ENCODE assay signal across 18 cellular contexts in the genomic region with DNA sequence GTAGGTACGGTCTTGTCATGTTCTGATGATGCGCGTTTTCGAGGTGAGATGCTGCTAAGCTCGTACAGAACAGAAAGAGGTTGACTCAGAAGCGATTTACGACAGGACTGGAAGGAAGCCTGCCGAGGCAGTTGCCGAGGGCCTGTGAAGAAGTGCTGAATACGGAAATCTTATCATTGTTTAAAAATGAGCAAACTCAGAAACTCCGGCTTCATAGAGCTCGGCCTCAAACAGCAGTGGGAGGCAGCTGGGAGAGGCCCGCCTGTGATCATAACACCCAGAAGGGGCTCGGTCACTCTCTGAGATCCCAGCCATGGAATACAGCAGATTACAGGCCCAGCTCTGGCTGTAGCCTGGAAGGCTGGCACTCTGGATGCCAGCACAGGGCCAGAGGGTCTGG.
DNase-seq lines count a peak whose midpoint lies in the region; ATAC-seq and TF ChIP-seq lines count a peak whose summit lies in the region.
"Had no signal": no experiment of that assay in that cellular context is flagged by ENCODE, and none has a peak within 500 bp of the region (broad histone marks: within the 10 kb centered on the region; RNA-seq: fewer than 3 reads in every experiment).

No MANE protein-coding gene starts in this region.

- H3K27ac ChIP-seq in coronary artery (peak overlapping the region; percentile 48 to 85), tibial artery (peak overlapping the region; percentile 71 to 73)
- H3K27ac ChIP-seq: BLaER1, GM23248, HL-60 had no signal

- H3K27ac Mint-ChIP-seq in T-helper 2 cell treated with Interferon-gamma antibody and Interleukin-4, amounts not matched to agents 5 μg/mL and 100 μg/mL, for 36 hours: no peak overlapping the region
- H3K27ac Mint-ChIP-seq: CD4-positive, alpha-beta memory T cell had no signal

- peak; percentile 9 for DNase-seq in amniotic epithelial cell (ENCODE audit: low read depth)
- no peak for DNase-seq in coronary artery (ENCODE audit: low spot score)
- DNase-seq in posterior vena cava (ENCODE audit: low spot score): peak; percentile 56
- DNase-seq in tibial artery: no peak
- DNase-seq in putamen (ENCODE audit: low spot score): no peak
- DNase-seq in stimulated activated CD4-positive, alpha-beta T cell treated with anti-CD3 and anti-CD28 coated beads, Interleukin-12 subunit alpha, Interleukin-12 subunit beta, amount 100 ng/mL, for 4 hours: no peak
- no peak for DNase-seq in T-helper 2 cell treated with Interferon-gamma antibody and Interleukin-4, amounts not matched to agents 5 μg/mL and 100 μg/mL, for 36 hours (ENCODE audit: low spot score)
- DNase-seq: 8988T; CD4-positive, alpha-beta memory T cell; DND-41; EL; GM23248 had no signal

- no peak overlapping the region for H3K4me3 ChIP-seq in coronary artery
- no peak overlapping the region for H3K4me3 ChIP-seq in tibial artery
- H3K4me3 ChIP-seq: BLaER1, GM12878, GM23248, HAP-1 had no signal

- no peak for TF ChIP-seq CTCF in coronary artery (IDR thresholded peaks at IDR 0.05)
- no peak for TF ChIP-seq CTCF in tibial artery (IDR thresholded peaks at IDR 0.05)

- peaks cover 11% of the 10 kb centered on the region for H3K9me3 Mint-ChIP-seq in T-helper 2 cell treated with Interferon-gamma antibody and Interleukin-4, amounts not matched to agents 5 μg/mL and 100 μg/mL, for 36 hours

- H3K9me3 ChIP-seq in tibial artery: no peaks in the 10 kb centered on the region
- H3K9me3 ChIP-seq: HAP-1 had no signal

- no peak overlapping the region for H3K4me3 Mint-ChIP-seq in T-helper 2 cell treated with Interferon-gamma antibody and Interleukin-4, amounts not matched to agents 5 μg/mL and 100 μg/mL, for 36 hours
- H3K4me3 Mint-ChIP-seq: CD14-positive monocyte; CD4-positive, alpha-beta memory T cell had no signal

- no peaks in the 10 kb centered on the region for H3K36me3 ChIP-seq in tibial artery
- H3K36me3 ChIP-seq: BLaER1, HAP-1 had no signal

- H3K36me3 Mint-ChIP-seq in T-helper 2 cell treated with Interferon-gamma antibody and Interleukin-4, amounts not matched to agents 5 μg/mL and 100 μg/mL, for 36 hours (ENCODE audit: low read depth): no peaks in the 10 kb centered on the region
- H3K36me3 Mint-ChIP-seq: CD14-positive monocyte had no signal

- no peaks in the 10 kb centered on the region for H3K27me3 Mint-ChIP-seq in T-helper 2 cell treated with Interferon-gamma antibody and Interleukin-4, amounts not matched to agents 5 μg/mL and 100 μg/mL, for 36 hours (ENCODE audit: low read depth)

- no peaks in the 10 kb centered on the region for H3K27me3 ChIP-seq in tibial artery
- H3K27me3 ChIP-seq: BLaER1 had no signal

- H3K4me1 ChIP-seq in tibial artery: peaks cover 0 to 34% (median 10%) of the 10 kb centered on the region in 4 donors
- H3K4me1 ChIP-seq: HAP-1 had no signal

- intact Hi-C loops in posterior vena cava (cut with DNase I) (no loop called here), tibial artery (cut with DNase I; ENCODE audit: low total_unique reads) (no loop called here)

- no peak for ATAC-seq in GM18498 (IDR thresholded peaks at IDR 0.05; ENCODE audit: unreplicated experiment)
- ATAC-seq: GM12878 had no signal

- no peaks in the 10 kb centered on the region for H3K4me1 Mint-ChIP-seq in T-helper 2 cell treated with Interferon-gamma antibody and Interleukin-4, amounts not matched to agents 5 μg/mL and 100 μg/mL, for 36 hours (ENCODE audit: low read depth)
- H3K4me1 Mint-ChIP-seq: CD14-positive monocyte; CD4-positive, alpha-beta memory T cell had no signal

Comparison
In these comparisons a context has a peak if more than half of its experiments do, and no peak if none do; other contexts are left out.
1. DNase-seq: peak in amniotic epithelial cell (single experiment) and posterior vena cava (single experiment); none in coronary artery (single experiment), tibial artery (0 of 2), putamen (single experiment), stimulated activated CD4-positive, alpha-beta T cell treated with anti-CD3 and anti-CD28 coated beads, Interleukin-12 subunit alpha, Interleukin-12 subunit beta, amount 100 ng/mL, for 4 hours (single experiment) and T-helper 2 cell treated with Interferon-gamma antibody and Interleukin-4, amounts not matched to agents 5 μg/mL and 100 μg/mL, for 36 hours (single experiment).